ENCODE assay signal across 1 cellular context in the genomic region with DNA sequence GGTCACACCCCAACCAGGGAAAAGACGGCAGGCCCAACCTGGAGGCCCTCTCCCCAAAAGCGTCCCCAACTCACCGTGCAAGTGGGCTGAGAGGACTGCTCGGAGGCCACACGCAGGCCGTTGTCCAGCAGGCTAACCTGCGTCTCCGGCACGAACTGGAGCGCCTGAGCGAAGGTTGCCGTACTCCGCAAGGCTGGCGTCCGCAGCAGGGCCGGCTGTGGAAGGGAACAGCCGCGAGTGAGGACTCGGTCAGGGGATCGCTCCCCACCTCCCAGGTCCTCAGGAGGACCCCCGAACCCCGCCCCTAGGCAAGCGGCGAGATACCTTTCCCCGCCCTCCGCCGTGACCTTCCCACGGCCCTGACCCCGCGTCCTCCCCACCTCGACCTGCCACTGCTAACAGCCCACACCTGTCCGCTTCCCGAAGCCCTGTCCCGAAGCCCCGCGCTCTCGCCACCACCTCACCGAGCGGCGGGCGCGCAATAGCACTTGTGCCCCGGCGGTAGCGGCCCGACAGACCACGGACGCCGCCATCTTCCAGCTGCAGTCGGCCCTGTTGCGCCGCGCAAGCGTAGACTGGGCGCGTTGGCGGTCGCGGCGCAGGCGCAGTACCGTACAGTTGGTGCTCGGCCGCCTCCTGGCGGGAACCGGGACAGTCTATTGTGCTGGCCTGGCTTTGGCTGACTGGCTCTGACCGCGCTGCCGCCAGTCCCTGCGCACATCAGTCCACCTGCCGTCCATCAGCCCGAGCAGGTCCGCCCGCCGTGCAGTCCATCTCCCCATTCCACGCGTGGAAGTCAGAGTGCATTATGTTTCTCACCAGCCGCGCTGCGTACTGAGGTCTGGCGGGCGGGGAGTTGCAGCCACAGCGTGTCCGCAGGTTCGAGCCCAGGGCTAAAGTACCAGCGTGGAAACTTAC.
A peak's percentile ranks its signal among the peaks of the same experiment; 100 is the strongest.
TF ChIP-seq lines count a peak whose summit lies in the region.

A gene (minus strand): TSS at position 559 of the 918 bp plus-strand sequence. CDS start 26 bp downstream, at position 533.

TF ChIP-seq in HepG2, 621 proteins besides CTCF, POLR2A, EP300 and RAD21 (continued from another document and continues in another):
- TF ChIP-seq ELF4 (CRISPR knock-in tag; IDR thresholded peaks at IDR 0.05; ENCODE audit: borderline replicate concordance): 0 out of 2 replicates have a peak, but pooled peaks have one; percentile 56
- TF ChIP-seq, protein P1, sequence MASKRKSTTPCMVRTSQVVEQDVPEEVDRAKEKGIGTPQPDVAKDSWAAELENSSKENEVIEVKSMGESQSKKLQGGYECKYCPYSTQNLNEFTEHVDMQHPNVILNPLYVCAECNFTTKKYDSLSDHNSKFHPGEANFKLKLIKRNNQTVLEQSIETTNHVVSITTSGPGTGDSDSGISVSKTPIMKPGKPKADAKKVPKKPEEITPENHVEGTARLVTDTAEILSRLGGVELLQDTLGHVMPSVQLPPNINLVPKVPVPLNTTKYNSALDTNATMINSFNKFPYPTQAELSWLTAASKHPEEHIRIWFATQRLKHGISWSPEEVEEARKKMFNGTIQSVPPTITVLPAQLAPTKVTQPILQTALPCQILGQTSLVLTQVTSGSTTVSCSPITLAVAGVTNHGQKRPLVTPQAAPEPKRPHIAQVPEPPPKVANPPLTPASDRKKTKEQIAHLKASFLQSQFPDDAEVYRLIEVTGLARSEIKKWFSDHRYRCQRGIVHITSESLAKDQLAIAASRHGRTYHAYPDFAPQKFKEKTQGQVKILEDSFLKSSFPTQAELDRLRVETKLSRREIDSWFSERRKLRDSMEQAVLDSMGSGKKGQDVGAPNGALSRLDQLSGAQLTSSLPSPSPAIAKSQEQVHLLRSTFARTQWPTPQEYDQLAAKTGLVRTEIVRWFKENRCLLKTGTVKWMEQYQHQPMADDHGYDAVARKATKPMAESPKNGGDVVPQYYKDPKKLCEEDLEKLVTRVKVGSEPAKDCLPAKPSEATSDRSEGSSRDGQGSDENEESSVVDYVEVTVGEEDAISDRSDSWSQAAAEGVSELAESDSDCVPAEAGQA (IDR thresholded peaks at IDR 0.05; ENCODE audit: low read depth): peak; percentile 77
- TF ChIP-seq, protein P1 (CRISPR knock-in tag; IDR thresholded peaks at IDR 0.05; ENCODE audit: borderline replicate concordance): no peak
- 0 out of 2 replicates have a peak, but pooled peaks have one; percentile 29 for TF ChIP-seq ZNF550 (CRISPR knock-in tag; IDR thresholded peaks at IDR 0.05; ENCODE audit: borderline replicate concordance)
- TF ChIP-seq ATAD3A (CRISPR knock-in tag; IDR thresholded peaks at IDR 0.05): no peak
- TF ChIP-seq, protein P2, sequence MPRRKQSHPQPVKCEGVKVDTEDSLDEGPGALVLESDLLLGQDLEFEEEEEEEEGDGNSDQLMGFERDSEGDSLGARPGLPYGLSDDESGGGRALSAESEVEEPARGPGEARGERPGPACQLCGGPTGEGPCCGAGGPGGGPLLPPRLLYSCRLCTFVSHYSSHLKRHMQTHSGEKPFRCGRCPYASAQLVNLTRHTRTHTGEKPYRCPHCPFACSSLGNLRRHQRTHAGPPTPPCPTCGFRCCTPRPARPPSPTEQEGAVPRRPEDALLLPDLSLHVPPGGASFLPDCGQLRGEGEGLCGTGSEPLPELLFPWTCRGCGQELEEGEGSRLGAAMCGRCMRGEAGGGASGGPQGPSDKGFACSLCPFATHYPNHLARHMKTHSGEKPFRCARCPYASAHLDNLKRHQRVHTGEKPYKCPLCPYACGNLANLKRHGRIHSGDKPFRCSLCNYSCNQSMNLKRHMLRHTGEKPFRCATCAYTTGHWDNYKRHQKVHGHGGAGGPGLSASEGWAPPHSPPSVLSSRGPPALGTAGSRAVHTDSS (CRISPR knock-in tag; conservative IDR thresholded peaks at IDR 0.05): no peak
- peak; percentile 59; the same call in 1 of the 2 replicates for TF ChIP-seq PHF21A (CRISPR knock-in tag; IDR thresholded peaks at IDR 0.05)
- no peak for TF ChIP-seq SOX6 (IDR thresholded peaks at IDR 0.05)
- peak; percentile 84 for TF ChIP-seq SOX6 (CRISPR knock-in tag; IDR thresholded peaks at IDR 0.05)
- no peak for TF ChIP-seq ZFP36 (IDR thresholded peaks at IDR 0.05; ENCODE audit: borderline replicate concordance, low read depth, low read length, partially characterized antibody)
- no peak for TF ChIP-seq FIP1L1 (IDR thresholded peaks at IDR 0.05; ENCODE audit: borderline replicate concordance, insufficient read depth, low read depth, low read length)
- TF ChIP-seq ZMYM4 (CRISPR knock-in tag; IDR thresholded peaks at IDR 0.05): peak; percentile 82
- no peak for TF ChIP-seq FOXP1 (IDR thresholded peaks at IDR 0.05)
- no peak for TF ChIP-seq FOXP1 (CRISPR knock-in tag; IDR thresholded peaks at IDR 0.05)
- TF ChIP-seq GATAD2A (CRISPR knock-in tag; IDR thresholded peaks at IDR 0.05): no peak
- TF ChIP-seq GFI1 (CRISPR knock-in tag; IDR thresholded peaks at IDR 0.05; ENCODE audit: borderline replicate concordance): 0 out of 2 replicates have a peak, but pooled peaks have one; percentile 53
- peak; percentile 91 for TF ChIP-seq ZIK1 (CRISPR knock-in tag; IDR thresholded peaks at IDR 0.05; ENCODE audit: borderline replicate concordance, low read depth)
- TF ChIP-seq HDAC2 (CRISPR knock-in tag; IDR thresholded peaks at IDR 0.05): peak; percentile 71
- TF ChIP-seq KAT7 (CRISPR knock-in tag; IDR thresholded peaks at IDR 0.05; ENCODE audit: borderline replicate concordance): peak; percentile 95
- TF ChIP-seq ZNF350 (CRISPR knock-in tag; IDR thresholded peaks at IDR 0.05; ENCODE audit: borderline replicate concordance, low read depth): peak; percentile 87
- TF ChIP-seq, protein P3, sequence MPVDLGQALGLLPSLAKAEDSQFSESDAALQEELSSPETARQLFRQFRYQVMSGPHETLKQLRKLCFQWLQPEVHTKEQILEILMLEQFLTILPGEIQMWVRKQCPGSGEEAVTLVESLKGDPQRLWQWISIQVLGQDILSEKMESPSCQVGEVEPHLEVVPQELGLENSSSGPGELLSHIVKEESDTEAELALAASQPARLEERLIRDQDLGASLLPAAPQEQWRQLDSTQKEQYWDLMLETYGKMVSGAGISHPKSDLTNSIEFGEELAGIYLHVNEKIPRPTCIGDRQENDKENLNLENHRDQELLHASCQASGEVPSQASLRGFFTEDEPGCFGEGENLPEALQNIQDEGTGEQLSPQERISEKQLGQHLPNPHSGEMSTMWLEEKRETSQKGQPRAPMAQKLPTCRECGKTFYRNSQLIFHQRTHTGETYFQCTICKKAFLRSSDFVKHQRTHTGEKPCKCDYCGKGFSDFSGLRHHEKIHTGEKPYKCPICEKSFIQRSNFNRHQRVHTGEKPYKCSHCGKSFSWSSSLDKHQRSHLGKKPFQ (CRISPR knock-in tag; IDR thresholded peaks at IDR 0.05; ENCODE audit: insufficient replicate concordance): peak; percentile 69
- peak; percentile 25; the same call in 1 of the 2 replicates for TF ChIP-seq HNF4A (CRISPR knock-in tag; IDR thresholded peaks at IDR 0.05)
- 0 out of 2 replicates have a peak, but pooled peaks have one; percentile 48 for TF ChIP-seq ZNF251 (CRISPR knock-in tag; IDR thresholded peaks at IDR 0.05)
- TF ChIP-seq, protein P4, sequence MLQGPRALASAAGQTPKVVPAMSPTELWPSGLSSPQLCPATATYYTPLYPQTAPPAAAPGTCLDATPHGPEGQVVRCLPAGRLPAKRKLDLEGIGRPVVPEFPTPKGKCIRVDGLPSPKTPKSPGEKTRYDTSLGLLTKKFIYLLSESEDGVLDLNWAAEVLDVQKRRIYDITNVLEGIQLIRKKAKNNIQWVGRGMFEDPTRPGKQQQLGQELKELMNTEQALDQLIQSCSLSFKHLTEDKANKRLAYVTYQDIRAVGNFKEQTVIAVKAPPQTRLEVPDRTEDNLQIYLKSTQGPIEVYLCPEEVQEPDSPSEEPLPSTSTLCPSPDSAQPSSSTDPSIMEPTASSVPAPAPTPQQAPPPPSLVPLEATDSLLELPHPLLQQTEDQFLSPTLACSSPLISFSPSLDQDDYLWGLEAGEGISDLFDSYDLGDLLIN (CRISPR knock-in tag; IDR thresholded peaks at IDR 0.05; ENCODE audit: borderline replicate concordance): no peak
- TF ChIP-seq ZNF367 (CRISPR knock-in tag; IDR thresholded peaks at IDR 0.05; ENCODE audit: borderline replicate concordance): 0 out of 2 replicates have a peak, but pooled peaks have one; percentile 24
- no peak for TF ChIP-seq GTF2F1 (IDR thresholded peaks at IDR 0.05; ENCODE audit: low read length)
- TF ChIP-seq ZNF484 (CRISPR knock-in tag; IDR thresholded peaks at IDR 0.05; ENCODE audit: borderline replicate concordance, low read depth): peak; percentile 65
- 0 out of 2 replicates have a peak, but pooled peaks have one; percentile 39 for TF ChIP-seq ZNF136 (CRISPR knock-in tag; IDR thresholded peaks at IDR 0.05; ENCODE audit: low read depth)
- no peak for TF ChIP-seq ZNF432 (CRISPR knock-in tag; IDR thresholded peaks at IDR 0.05; ENCODE audit: borderline replicate concordance)
- TF ChIP-seq FOXC1 (CRISPR knock-in tag; IDR thresholded peaks at IDR 0.05; ENCODE audit: borderline replicate concordance): peak; percentile 91
- TF ChIP-seq SNAPC2 (CRISPR knock-in tag; IDR thresholded peaks at IDR 0.05): peak; percentile 79
- TF ChIP-seq, protein P5, sequence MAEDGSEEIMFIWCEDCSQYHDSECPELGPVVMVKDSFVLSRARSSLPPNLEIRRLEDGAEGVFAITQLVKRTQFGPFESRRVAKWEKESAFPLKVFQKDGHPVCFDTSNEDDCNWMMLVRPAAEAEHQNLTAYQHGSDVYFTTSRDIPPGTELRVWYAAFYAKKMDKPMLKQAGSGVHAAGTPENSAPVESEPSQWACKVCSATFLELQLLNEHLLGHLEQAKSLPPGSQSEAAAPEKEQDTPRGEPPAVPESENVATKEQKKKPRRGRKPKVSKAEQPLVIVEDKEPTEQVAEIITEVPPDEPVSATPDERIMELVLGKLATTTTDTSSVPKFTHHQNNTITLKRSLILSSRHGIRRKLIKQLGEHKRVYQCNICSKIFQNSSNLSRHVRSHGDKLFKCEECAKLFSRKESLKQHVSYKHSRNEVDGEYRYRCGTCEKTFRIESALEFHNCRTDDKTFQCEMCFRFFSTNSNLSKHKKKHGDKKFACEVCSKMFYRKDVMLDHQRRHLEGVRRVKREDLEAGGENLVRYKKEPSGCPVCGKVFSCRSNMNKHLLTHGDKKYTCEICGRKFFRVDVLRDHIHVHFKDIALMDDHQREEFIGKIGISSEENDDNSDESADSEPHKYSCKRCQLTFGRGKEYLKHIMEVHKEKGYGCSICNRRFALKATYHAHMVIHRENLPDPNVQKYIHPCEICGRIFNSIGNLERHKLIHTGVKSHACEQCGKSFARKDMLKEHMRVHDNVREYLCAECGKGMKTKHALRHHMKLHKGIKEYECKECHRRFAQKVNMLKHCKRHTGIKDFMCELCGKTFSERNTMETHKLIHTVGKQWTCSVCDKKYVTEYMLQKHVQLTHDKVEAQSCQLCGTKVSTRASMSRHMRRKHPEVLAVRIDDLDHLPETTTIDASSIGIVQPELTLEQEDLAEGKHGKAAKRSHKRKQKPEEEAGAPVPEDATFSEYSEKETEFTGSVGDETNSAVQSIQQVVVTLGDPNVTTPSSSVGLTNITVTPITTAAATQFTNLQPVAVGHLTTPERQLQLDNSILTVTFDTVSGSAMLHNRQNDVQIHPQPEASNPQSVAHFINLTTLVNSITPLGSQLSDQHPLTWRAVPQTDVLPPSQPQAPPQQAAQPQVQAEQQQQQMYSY (CRISPR knock-in tag; IDR thresholded peaks at IDR 0.05): 0 out of 2 replicates have a peak, but pooled peaks have one; percentile 3
- TF ChIP-seq, protein P6, sequence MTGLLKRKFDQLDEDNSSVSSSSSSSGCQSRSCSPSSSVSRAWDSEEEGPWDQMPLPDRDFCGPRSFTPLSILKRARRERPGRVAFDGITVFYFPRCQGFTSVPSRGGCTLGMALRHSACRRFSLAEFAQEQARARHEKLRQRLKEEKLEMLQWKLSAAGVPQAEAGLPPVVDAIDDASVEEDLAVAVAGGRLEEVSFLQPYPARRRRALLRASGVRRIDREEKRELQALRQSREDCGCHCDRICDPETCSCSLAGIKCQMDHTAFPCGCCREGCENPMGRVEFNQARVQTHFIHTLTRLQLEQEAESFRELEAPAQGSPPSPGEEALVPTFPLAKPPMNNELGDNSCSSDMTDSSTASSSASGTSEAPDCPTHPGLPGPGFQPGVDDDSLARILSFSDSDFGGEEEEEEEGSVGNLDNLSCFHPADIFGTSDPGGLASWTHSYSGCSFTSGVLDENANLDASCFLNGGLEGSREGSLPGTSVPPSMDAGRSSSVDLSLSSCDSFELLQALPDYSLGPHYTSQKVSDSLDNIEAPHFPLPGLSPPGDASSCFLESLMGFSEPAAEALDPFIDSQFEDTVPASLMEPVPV (CRISPR knock-in tag; IDR thresholded peaks at IDR 0.05): peak; percentile 88
- 0 out of 2 replicates have a peak, but pooled peaks have one; percentile 75 for TF ChIP-seq SATB2 (CRISPR knock-in tag; IDR thresholded peaks at IDR 0.05)
- TF ChIP-seq RCOR2 (CRISPR knock-in tag; IDR thresholded peaks at IDR 0.05): peak; percentile 65; the same call in 1 of the 2 replicates
- TF ChIP-seq ZNF253 (CRISPR knock-in tag; IDR thresholded peaks at IDR 0.05; ENCODE audit: borderline replicate concordance): 0 out of 2 replicates have a peak, but pooled peaks have one; percentile 38
- peak; percentile 70; the same call in 1 of the 2 replicates for TF ChIP-seq MAF1 (CRISPR knock-in tag; IDR thresholded peaks at IDR 0.05; ENCODE audit: borderline replicate concordance)
- TF ChIP-seq ZNF558 (CRISPR knock-in tag; IDR thresholded peaks at IDR 0.05; ENCODE audit: borderline replicate concordance): peak; percentile 94; the same call in 1 of the 2 replicates
- peak; percentile 99 for TF ChIP-seq TAF1 (CRISPR knock-in tag; IDR thresholded peaks at IDR 0.05)
- TF ChIP-seq ZNF235 (CRISPR knock-in tag; IDR thresholded peaks at IDR 0.05; ENCODE audit: borderline replicate concordance): peak; percentile 96; the same call in 1 of the 2 replicates
- TF ChIP-seq, protein P7, sequence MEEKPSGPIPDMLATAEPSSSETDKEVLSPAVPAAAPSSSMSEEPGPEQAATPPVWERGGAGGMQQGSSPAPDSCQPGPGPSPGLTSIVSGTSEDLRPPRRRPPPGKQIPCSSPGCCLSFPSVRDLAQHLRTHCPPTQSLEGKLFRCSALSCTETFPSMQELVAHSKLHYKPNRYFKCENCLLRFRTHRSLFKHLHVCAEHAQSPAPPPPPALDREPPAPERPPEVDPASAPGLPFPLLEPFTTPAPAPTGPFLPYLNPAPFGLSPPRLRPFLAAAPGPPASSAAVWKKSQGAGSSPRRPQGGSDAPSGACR (CRISPR knock-in tag; IDR thresholded peaks at IDR 0.05): peak; percentile 83
